ENCODE assay signal across 9 cellular contexts in the genomic region with DNA sequence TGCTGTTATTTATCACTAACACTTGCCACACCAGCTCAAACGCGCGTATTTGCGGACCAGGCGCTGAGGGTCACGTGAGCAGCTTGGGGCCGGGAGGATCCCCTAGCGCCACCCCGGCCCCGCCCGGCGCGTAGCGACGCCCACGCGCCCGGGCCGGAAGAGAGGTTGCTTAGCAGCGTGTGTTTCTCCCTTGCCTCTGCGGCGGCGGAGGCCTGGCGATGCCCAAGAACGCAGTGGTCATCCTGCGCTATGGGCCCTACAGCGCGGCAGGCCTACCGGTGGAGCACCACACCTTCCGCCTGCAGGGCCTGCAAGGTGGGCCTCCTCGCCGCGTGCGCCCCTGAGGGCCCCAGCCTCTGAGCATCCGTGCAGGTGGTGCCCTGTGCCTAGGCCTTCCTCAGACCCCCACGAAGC. TPM values are rescaled to one million over a fixed set of nuclear protein-coding genes. Genes with fewer than 3 reads are reported as not detected.
DNase-seq lines count a peak whose midpoint lies in the region; ATAC-seq, FAIRE-seq and TF ChIP-seq lines count a peak whose summit lies in the region.
"Had no signal": no experiment of that assay in that cellular context is flagged by ENCODE, and none has a peak within 500 bp of the region (broad histone marks: within the 10 kb centered on the region; RNA-seq: fewer than 3 reads in every experiment).

A gene with protein sequence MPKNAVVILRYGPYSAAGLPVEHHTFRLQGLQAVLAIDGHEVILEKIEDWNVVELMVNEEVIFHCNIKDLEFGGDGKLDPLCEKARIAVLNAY (plus strand): TSS at position 172 of the 414 bp plus-strand sequence. CDS start 47 bp downstream, at position 219.

- H3K9me3 ChIP-seq in kidney (ENCODE audit: control insufficient read depth in 1 of 2, low read length in 2 of 2) (no peaks in the 10 kb centered on the region), uterus (no peaks in the 10 kb centered on the region)

- no peak within 1 kb of the TSS for H3K9ac ChIP-seq in kidney (ENCODE audit: low read length in 2 of 2)

- no peaks in the 10 kb centered on the region for H3K4me1 Mint-ChIP-seq in type B pancreatic cell (ENCODE audit: unreplicated experiment)

- peaks cover 11% of the 10 kb centered on the region for H3K9me3 Mint-ChIP-seq in type B pancreatic cell

- H3K4me3 ChIP-seq in bronchial epithelial cell (ENCODE audit: low read depth, low read length) = no peak within 1 kb of the TSS
- peak within 1 kb of the TSS; percentile 39 to 51 for H3K4me3 ChIP-seq in kidney (ENCODE audit: low read length in 2 of 2)
- no peak within 1 kb of the TSS for H3K4me3 ChIP-seq in uterus

- intact Hi-C loops in kidney (cut with DNase I) (no loop called here), uterus (cut with DNase I; ENCODE audit: low total_unique reads) (no loop called here)

- H3K27ac ChIP-seq in kidney (ENCODE audit: low read depth in 2 of 2, low read length in 2 of 2) (no peak within 1 kb of the TSS), uterus (no peak within 1 kb of the TSS)

- peak within 1 kb of the TSS; percentile 45 for H3K27ac Mint-ChIP-seq in type B pancreatic cell

- H3K27me3 Mint-ChIP-seq in type B pancreatic cell = peaks cover 64% of the 10 kb centered on the region

- H3K4me1 ChIP-seq in kidney (ENCODE audit: control insufficient read depth in 1 of 2, insufficient read depth in 1 of 2, low read depth in 1 of 2, low read length in 2 of 2) (peaks cover 0 to 2% of the 10 kb centered on the region in 2 donors), uterus (no peaks in the 10 kb centered on the region)

- no peaks in the 10 kb centered on the region for H3K36me3 ChIP-seq in bronchial epithelial cell (ENCODE audit: control insufficient read depth, insufficient read depth, low read length)
- H3K36me3 ChIP-seq in kidney (ENCODE audit: control insufficient read depth in 1 of 2, insufficient read depth in 2 of 2, low read length in 2 of 2) = no peaks in the 10 kb centered on the region
- no peaks in the 10 kb centered on the region for H3K36me3 ChIP-seq in uterus

- TF ChIP-seq POLR2A in uterus (IDR thresholded peaks at IDR 0.05) = no peak

- TF ChIP-seq CTCF in bronchial epithelial cell (IDR thresholded peaks at IDR 0.05; ENCODE audit: insufficient read depth, low read length, severe bottlenecking) (no peak), kidney (IDR thresholded peaks at IDR 0.05; ENCODE audit: borderline replicate concordance, extremely low read depth, insufficient read depth) (no peak), type B pancreatic cell (conservative IDR thresholded peaks at IDR 0.05) (no peak), uterus (IDR thresholded peaks at IDR 0.05) (no peak)

- FAIRE-seq in bronchial epithelial cell (lab: Jason Lieb, UNC) = no peak
- FAIRE-seq in kidney (lab: Jason Lieb, UNC) = no peak
- no peak for FAIRE-seq in HTR-8/SVneo (lab: Jason Lieb, UNC)

- H3K27me3 ChIP-seq in bronchial epithelial cell (ENCODE audit: control insufficient read depth, insufficient read depth, low read length) (peaks cover 3% of the 10 kb centered on the region), uterus (peaks cover 0 to 6% of the 10 kb centered on the region in 2 donors)

- DNase-seq in EH (ENCODE audit: low read depth) = peak; percentile 62
- DNase-seq in NCI-H1930 (lab: John Stamatoyannopoulos, UW) = peak; percentile 51
- peak; percentile 43 for DNase-seq in bronchial epithelial cell (ENCODE audit: low read depth)
- peak; percentile 67 for DNase-seq in kidney
- DNase-seq in type B pancreatic cell (ENCODE audit: extremely low spot score, unreplicated experiment) = peak; percentile 76
- DNase-seq in HTR-8/SVneo (ENCODE audit: insufficient read length, low spot score) = no peak
- no peak for DNase-seq in uterus

- no peak for ATAC-seq in HG03469 (IDR thresholded peaks at IDR 0.05; ENCODE audit: unreplicated experiment)

- H3K36me3 Mint-ChIP-seq in type B pancreatic cell = no peaks in the 10 kb centered on the region

- H3K4me3 Mint-ChIP-seq in type B pancreatic cell = peak within 1 kb of the TSS; percentile 79

RNA-seq across cellular contexts. Expression of the gene that starts here (rescaled TPM):
- total RNA-seq in bronchial epithelial cell (not detected in 2 replicates), kidney (not detected), type B pancreatic cell (ENCODE audit: low replicate concordance) (not detected in 2 replicates), uterus (not detected)
- polyA plus RNA-seq in kidney (ENCODE audit: insufficient read depth, low read depth, low replicate concordance) = not detected
- total RNA-seq: glomerular endothelial cell had no signal

Comparison
In these comparisons a context has a peak if more than half of its experiments do, and no peak if none do; other contexts are left out.
1. Peak in DNase-seq in bronchial epithelial cell; RNA of the gene not detected or under 1 TPM.
2. Peak in DNase-seq and H3K4me3 ChIP-seq in kidney; RNA of the gene not detected or under 1 TPM.
3. Peak in DNase-seq in type B pancreatic cell; RNA of the gene not detected or under 1 TPM.
4. DNase-seq: peak in EH (single experiment) and NCI-H1930 (2 of 2); none in HTR-8/SVneo (single experiment) and uterus (0 of 2).